Comparison of ENCODE assay signal across 10 cellular contexts in the genomic region with DNA sequence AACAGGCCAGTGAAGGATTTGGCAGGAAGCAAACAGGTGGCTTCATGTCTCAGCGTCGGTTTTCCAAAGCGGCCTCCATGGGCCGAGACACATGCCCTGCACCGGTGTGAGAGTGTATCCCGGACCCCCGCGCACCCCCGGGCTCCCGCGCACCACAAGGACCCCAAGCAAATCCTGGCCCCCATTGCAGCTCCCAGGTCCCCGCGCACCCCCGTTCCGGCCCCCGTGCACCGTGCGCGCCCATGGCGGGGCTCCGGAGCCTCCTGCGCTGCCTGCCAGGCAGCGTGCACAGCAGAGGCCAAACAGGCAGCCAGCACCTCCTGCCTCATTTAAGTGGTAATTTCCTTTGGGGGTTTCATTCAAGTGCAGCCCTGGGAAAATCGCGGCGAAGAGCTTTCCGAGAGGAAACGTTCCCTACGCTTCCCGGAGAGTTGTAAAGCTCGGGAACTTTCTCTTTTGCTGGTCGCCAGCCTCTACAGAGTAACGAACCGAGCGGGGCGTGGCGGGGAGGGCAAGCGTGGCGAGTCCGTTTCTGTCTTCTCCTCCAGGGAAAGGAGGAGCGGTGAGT.
DNase-seq lines count a peak whose midpoint lies in the region; ATAC-seq and TF ChIP-seq lines count a peak whose summit lies in the region.
"Had no signal": no experiment of that assay in that cellular context is flagged by ENCODE, and none has a peak within 500 bp of the region (broad histone marks: within the 10 kb centered on the region; RNA-seq: fewer than 3 reads in every experiment).

No MANE protein-coding gene starts in this region.

- no peak overlapping the region for H3K9ac ChIP-seq in SK-N-SH
- H3K9ac ChIP-seq: KMS-11 had no signal

- POLR2A ChIA-PET in SK-N-SH (lab: Yijun Ruan, JAX) = no interaction called here

- H3K4me3 Mint-ChIP-seq in activated naive CD4-positive, alpha-beta T cell treated with anti-CD3 and anti-CD28 coated beads for 36 hours = peak overlapping the region; percentile 61
- peak overlapping the region; percentile 86 for H3K4me3 Mint-ChIP-seq in type B pancreatic cell

- H4K20me1 ChIP-seq in SK-N-SH (ENCODE audit: insufficient read depth) = no peaks in the 10 kb centered on the region

- H3K4me3 ChIP-seq in esophagus (ENCODE audit: low read depth in 1 of 2, low read length in 2 of 2) (peak overlapping the region; percentile 35 to 58), mononuclear cell (ENCODE audit: low read length) (peak overlapping the region; percentile 25), SK-N-SH (ENCODE audit: low read depth in 2 of 2, low read length in 1 of 2) (no peak overlapping the region)

- H3K36me3 ChIP-seq in esophagus (ENCODE audit: control insufficient read depth in 2 of 2, insufficient read depth in 2 of 2, low read length in 1 of 2) (no peaks in the 10 kb centered on the region), SK-N-SH (replicated peaks in 1 of 2; ENCODE audit: control insufficient read depth in 1 of 2, insufficient read depth in 2 of 2, low read length in 1 of 2) (no peaks in the 10 kb centered on the region)

- no peaks in the 10 kb centered on the region for H3F3A ChIP-seq in SK-N-SH (replicated peaks; ENCODE audit: insufficient read depth)

- H3K4me2 ChIP-seq in SK-N-SH = no peak overlapping the region
- H3K4me2 ChIP-seq: KMS-11 had no signal

- H3K27ac ChIP-seq in esophagus (ENCODE audit: low read depth in 2 of 2, low read length in 1 of 2) (no peak overlapping the region), SK-N-SH (ENCODE audit: low read depth in 2 of 2, low read length in 1 of 2) (no peak overlapping the region)
- H3K27ac ChIP-seq: KMS-11 had no signal

- H3K27me3 ChIP-seq in esophagus (ENCODE audit: control insufficient read depth in 1 of 2, insufficient read depth in 2 of 2, low read length in 2 of 2) = no peaks in the 10 kb centered on the region
- peaks cover 7% of the 10 kb centered on the region for H3K27me3 ChIP-seq in mononuclear cell (ENCODE audit: insufficient read depth, low read length)
- no peaks in the 10 kb centered on the region for H3K27me3 ChIP-seq in SK-N-SH (ENCODE audit: insufficient read depth)

- H3K36me3 Mint-ChIP-seq in activated naive CD4-positive, alpha-beta T cell treated with anti-CD3 and anti-CD28 coated beads for 36 hours (ENCODE audit: low read depth) = no peaks in the 10 kb centered on the region
- no peaks in the 10 kb centered on the region for H3K36me3 Mint-ChIP-seq in activated naive CD4-positive, alpha-beta T cell treated with anti-CD3 and anti-CD28 coated beads, Interleukin-2, amount 50 U/mL, for 72 hours
- H3K36me3 Mint-ChIP-seq in type B pancreatic cell = no peaks in the 10 kb centered on the region

- TF ChIP-seq EP300 in SK-N-SH (IDR thresholded peaks at IDR 0.05; ENCODE audit: borderline replicate concordance in 1 of 2, low read depth in 1 of 2, low read length in 1 of 2) = no peak

- H3K9me3 Mint-ChIP-seq in activated naive CD4-positive, alpha-beta T cell treated with anti-CD3 and anti-CD28 coated beads for 36 hours = no peaks in the 10 kb centered on the region
- no peaks in the 10 kb centered on the region for H3K9me3 Mint-ChIP-seq in activated naive CD4-positive, alpha-beta T cell treated with anti-CD3 and anti-CD28 coated beads, Interleukin-2, amount 50 U/mL, for 72 hours
- H3K9me3 Mint-ChIP-seq in type B pancreatic cell = no peaks in the 10 kb centered on the region

- no peak for ATAC-seq in activated naive CD4-positive, alpha-beta T cell treated with anti-CD3 and anti-CD28 coated beads, Interleukin-2, amount 50 U/mL, for 72 hours

- H3K4me1 Mint-ChIP-seq in activated naive CD4-positive, alpha-beta T cell treated with anti-CD3 and anti-CD28 coated beads for 36 hours (ENCODE audit: low read depth) = peaks cover 8% of the 10 kb centered on the region
- H3K4me1 Mint-ChIP-seq in type B pancreatic cell (ENCODE audit: unreplicated experiment) = peaks cover 13% of the 10 kb centered on the region

- no peak overlapping the region for H3K27ac Mint-ChIP-seq in activated naive CD4-positive, alpha-beta T cell treated with anti-CD3 and anti-CD28 coated beads for 36 hours
- no peak overlapping the region for H3K27ac Mint-ChIP-seq in activated naive CD4-positive, alpha-beta T cell treated with anti-CD3 and anti-CD28 coated beads, Interleukin-2, amount 50 U/mL, for 72 hours
- no peak overlapping the region for H3K27ac Mint-ChIP-seq in type B pancreatic cell

- H3K9me2 ChIP-seq in SK-N-SH = no peaks in the 10 kb centered on the region

- no peak for TF ChIP-seq RAD21 in SK-N-SH (IDR thresholded peaks at IDR 0.05; ENCODE audit: low read length)

- CTCF ChIA-PET in activated naive CD4-positive, alpha-beta T cell treated with anti-CD3 and anti-CD28 coated beads for 36 hours (lab: Charles Lee) = interaction anchor here (0.7 kb wide), 1 partner anchor 137 kb away, joined by 3 read pairs; no protein-coding TSS in a partner anchor
- CTCF ChIA-PET in SK-N-SH (lab: Yijun Ruan, JAX) = interaction anchor here (0.6 to 3.0 kb wide), 4 partner anchors 7 to 470 kb away, joined by 3 to 17 read pairs (median 6); no protein-coding TSS in a partner anchor

- 14 to 18% methylated on average over 41 of the region's 41 CpGs for WGBS in esophagus, 2 donors
- 76% methylated on average over 25 of the region's 41 CpGs for WGBS in SK-N-SH (ENCODE audit: low lambda C conversion rate)

- intact Hi-C loops in activated naive CD4-positive, alpha-beta T cell treated with anti-CD3 and anti-CD28 coated beads for 36 hours (cut with micrococcal nuclease) = no loop called here

- TF ChIP-seq CTCF in type B pancreatic cell (conservative IDR thresholded peaks at IDR 0.05) (no peak), SK-N-SH (IDR thresholded peaks at IDR 0.05) (no peak)

- peaks cover 0 to 2% of the 10 kb centered on the region in 2 donors for H3K4me1 ChIP-seq in esophagus (ENCODE audit: control insufficient read depth in 2 of 2, insufficient read depth in 2 of 2, low read length in 1 of 2)
- H3K4me1 ChIP-seq in mononuclear cell (ENCODE audit: insufficient read depth, low read length) = peaks cover 23% of the 10 kb centered on the region
- no peaks in the 10 kb centered on the region for H3K4me1 ChIP-seq in SK-N-SH (ENCODE audit: control insufficient read depth in 1 of 2, insufficient read depth in 2 of 2, low read depth in 1 of 2, low read length in 1 of 2)

- no peak for DNase-seq in activated naive CD4-positive, alpha-beta T cell treated with anti-CD3 and anti-CD28 coated beads for 36 hours
- DNase-seq in activated naive CD4-positive, alpha-beta T cell treated with anti-CD3 and anti-CD28 coated beads, Interleukin-2, amount 50 U/mL, for 72 hours (ENCODE audit: low spot score in 2 of 2) = no peak
- DNase-seq in type B pancreatic cell (ENCODE audit: extremely low spot score, unreplicated experiment) = no peak
- no peak for DNase-seq in MV-4-11 (lab: John Stamatoyannopoulos, UW)
- no peak for DNase-seq in globus pallidus (ENCODE audit: low spot score)
- no peak for DNase-seq in SK-N-SH
- DNase-seq: DMS 273 treated with DMSO at 0.1 percent for 48 hours had no signal

- no peak overlapping the region for H2AFZ ChIP-seq in SK-N-SH (ENCODE audit: low read depth)

- H3K9me3 ChIP-seq in esophagus (ENCODE audit: control insufficient read depth in 2 of 2, insufficient read depth in 1 of 2, low read depth in 1 of 2, low read length in 1 of 2) (no peaks in the 10 kb centered on the region), mononuclear cell (ENCODE audit: low read depth, low read length) (no peaks in the 10 kb centered on the region), SK-N-SH (no peaks in the 10 kb centered on the region)

- H3K79me2 ChIP-seq in SK-N-SH (ENCODE audit: insufficient read depth) = no peaks in the 10 kb centered on the region

- H3K27me3 Mint-ChIP-seq in activated naive CD4-positive, alpha-beta T cell treated with anti-CD3 and anti-CD28 coated beads for 36 hours (ENCODE audit: low read depth) = peaks cover 15% of the 10 kb centered on the region
- peaks cover 26% of the 10 kb centered on the region for H3K27me3 Mint-ChIP-seq in type B pancreatic cell

TF ChIP-seq in SK-N-SH, 30 proteins besides CTCF, POLR2A, EP300 and RAD21 (continues in another document):
- TF ChIP-seq, protein P1, sequence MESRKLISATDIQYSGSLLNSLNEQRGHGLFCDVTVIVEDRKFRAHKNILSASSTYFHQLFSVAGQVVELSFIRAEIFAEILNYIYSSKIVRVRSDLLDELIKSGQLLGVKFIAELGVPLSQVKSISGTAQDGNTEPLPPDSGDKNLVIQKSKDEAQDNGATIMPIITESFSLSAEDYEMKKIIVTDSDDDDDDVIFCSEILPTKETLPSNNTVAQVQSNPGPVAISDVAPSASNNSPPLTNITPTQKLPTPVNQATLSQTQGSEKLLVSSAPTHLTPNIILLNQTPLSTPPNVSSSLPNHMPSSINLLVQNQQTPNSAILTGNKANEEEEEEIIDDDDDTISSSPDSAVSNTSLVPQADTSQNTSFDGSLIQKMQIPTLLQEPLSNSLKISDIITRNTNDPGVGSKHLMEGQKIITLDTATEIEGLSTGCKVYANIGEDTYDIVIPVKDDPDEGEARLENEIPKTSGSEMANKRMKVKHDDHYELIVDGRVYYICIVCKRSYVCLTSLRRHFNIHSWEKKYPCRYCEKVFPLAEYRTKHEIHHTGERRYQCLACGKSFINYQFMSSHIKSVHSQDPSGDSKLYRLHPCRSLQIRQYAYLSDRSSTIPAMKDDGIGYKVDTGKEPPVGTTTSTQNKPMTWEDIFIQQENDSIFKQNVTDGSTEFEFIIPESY (IDR thresholded peaks at IDR 0.05; ENCODE audit: borderline replicate concordance, low read depth) = no peak
- no peak for TF ChIP-seq MXI1 (IDR thresholded peaks at IDR 0.05; ENCODE audit: low read depth, low read length)
- no peak for TF ChIP-seq TEAD4 (IDR thresholded peaks at IDR 0.05; ENCODE audit: borderline replicate concordance, insufficient read depth)
- no peak for TF ChIP-seq NFIC (IDR thresholded peaks at IDR 0.05; ENCODE audit: borderline replicate concordance)
- TF ChIP-seq TAF1 (IDR thresholded peaks at IDR 0.05; ENCODE audit: borderline replicate concordance, low read depth, low read length) = no peak
- TF ChIP-seq RFX5 (IDR thresholded peaks at IDR 0.05; ENCODE audit: low read length) = no peak
- TF ChIP-seq POLR2AphosphoS5 (IDR thresholded peaks at IDR 0.05; ENCODE audit: low read depth, low read length) = no peak
- TF ChIP-seq NRF1 (IDR thresholded peaks at IDR 0.05; ENCODE audit: low read depth, low read length) = no peak
- TF ChIP-seq FOXM1 (IDR thresholded peaks at IDR 0.05; ENCODE audit: low read depth) = no peak
- TF ChIP-seq, protein P2, sequence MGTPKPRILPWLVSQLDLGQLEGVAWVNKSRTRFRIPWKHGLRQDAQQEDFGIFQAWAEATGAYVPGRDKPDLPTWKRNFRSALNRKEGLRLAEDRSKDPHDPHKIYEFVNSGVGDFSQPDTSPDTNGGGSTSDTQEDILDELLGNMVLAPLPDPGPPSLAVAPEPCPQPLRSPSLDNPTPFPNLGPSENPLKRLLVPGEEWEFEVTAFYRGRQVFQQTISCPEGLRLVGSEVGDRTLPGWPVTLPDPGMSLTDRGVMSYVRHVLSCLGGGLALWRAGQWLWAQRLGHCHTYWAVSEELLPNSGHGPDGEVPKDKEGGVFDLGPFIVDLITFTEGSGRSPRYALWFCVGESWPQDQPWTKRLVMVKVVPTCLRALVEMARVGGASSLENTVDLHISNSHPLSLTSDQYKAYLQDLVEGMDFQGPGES (IDR thresholded peaks at IDR 0.05; ENCODE audit: low read depth, low read length) = no peak

Comparison
In these comparisons a context has a peak if more than half of its experiments do, and no peak if none do; other contexts are left out.
1. H3K4me3 ChIP-seq: peak in esophagus (2 of 2) and mononuclear cell (single experiment); none in SK-N-SH (0 of 2).